1 cellular context compared by ENCODE assay signal in the genomic region with DNA sequence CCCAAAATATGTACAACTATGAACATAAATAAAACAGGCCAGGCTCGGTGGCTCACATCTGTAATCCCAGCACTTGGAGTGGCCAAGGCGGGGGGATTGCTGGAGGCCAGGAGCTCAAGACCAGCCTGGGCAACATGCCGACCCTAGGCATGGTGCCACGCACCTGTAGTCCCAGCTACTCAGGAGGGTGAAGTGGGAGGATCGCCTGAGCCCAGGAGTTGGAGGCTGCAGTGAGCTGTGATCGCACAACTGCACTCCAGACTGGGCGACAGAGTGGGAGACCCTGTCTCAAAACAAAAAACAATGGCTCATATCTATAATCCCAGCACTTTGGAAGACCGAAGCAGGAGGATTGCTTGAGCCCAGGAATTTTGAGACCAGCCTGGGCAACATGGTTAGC.
TF ChIP-seq lines count a peak whose summit lies in the region.

No MANE protein-coding gene starts in this region.

TF ChIP-seq in GM12878, 131 proteins besides CTCF, POLR2A, EP300 and RAD21:
- TF ChIP-seq MLLT1 (IDR thresholded peaks at IDR 0.05) = no peak
- no peak for TF ChIP-seq HDAC6 (IDR thresholded peaks at IDR 0.05; ENCODE audit: unreplicated experiment)
